ENCODE assay signal across 17 cellular contexts in the genomic region with DNA sequence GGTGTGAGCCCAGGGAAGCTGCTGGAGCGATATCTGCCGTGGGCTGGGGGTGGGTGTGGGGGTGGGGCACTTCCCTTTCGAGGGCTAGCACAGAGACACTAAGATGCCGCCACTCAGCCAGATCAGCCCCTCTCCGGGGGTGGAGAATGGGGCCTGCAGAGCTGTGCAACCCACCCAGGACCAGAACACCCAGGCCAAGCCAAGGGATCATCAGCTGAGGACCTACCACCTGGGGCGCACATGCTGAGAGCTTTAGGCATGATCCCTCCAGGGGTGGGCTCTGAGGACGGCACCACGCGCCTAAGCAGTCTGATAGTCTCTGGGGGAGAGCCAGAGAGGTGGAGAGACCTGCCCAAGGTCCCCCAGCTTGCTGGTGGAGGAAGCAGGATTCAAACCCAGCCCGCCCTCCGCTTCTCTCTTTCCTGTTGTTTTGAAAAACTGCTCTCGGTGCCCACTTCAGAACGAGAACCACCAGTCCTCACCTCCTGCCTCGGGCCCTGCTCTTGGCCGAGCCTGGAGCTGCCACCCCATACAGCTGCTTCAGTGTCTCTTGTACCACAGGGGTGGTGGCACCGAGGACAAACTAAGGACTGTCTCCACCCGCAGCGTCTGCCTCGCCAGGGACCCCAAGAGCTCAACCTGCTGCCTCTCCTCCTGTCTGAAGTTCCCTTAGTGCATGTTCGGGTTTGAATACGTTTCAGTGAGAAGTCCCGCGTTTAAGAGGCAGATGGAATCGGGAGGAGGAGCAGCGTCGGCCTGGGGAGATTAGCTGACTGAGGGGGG. TPM values are rescaled to one million over a fixed set of nuclear protein-coding genes. Genes with fewer than 3 reads are reported as not detected.
A peak's percentile ranks its signal among the peaks of the same experiment; 100 is the strongest.
DNase-seq lines count a peak whose midpoint lies in the region; ATAC-seq and TF ChIP-seq lines count a peak whose summit lies in the region.
"Had no signal": no experiment of that assay in that cellular context is flagged by ENCODE, and none has a peak within 500 bp of the region (broad histone marks: within the 10 kb centered on the region; RNA-seq: fewer than 3 reads in every experiment).

No MANE protein-coding gene starts in this region.

- H3K27ac Mint-ChIP-seq in activated T-cell treated with anti-CD3 and anti-CD28 coated beads, Interleukin-2, amount 50 U/mL, for 24 hours: peak overlapping the region; percentile 88
- peak overlapping the region; percentile 1 for H3K27ac Mint-ChIP-seq in stimulated activated memory B cell treated with anti-CD40 and anti-IgM and Interleukin-4, amounts not matched to agents 10 μg/mL and 1 μg/mL and 100 μg/mL, for 72 hours

- no peak overlapping the region for H3K27ac ChIP-seq in RWPE2 (ENCODE audit: poor library complexity, severe bottlenecking)
- peak overlapping the region; percentile 36 for H3K27ac ChIP-seq in epithelial cell of prostate
- H3K27ac ChIP-seq in gastroesophageal sphincter: no peak overlapping the region
- no peak overlapping the region for H3K27ac ChIP-seq in esophagus muscularis mucosa (replicated peaks in 1 of 4)
- H3K27ac ChIP-seq: adrenal gland, sigmoid colon, SJCRH30 had no signal

- peaks cover 10% of the 10 kb centered on the region for H3K9me3 Mint-ChIP-seq in activated T-cell treated with anti-CD3 and anti-CD28 coated beads, Interleukin-2, amount 50 U/mL, for 24 hours
- peaks cover 6% of the 10 kb centered on the region for H3K9me3 Mint-ChIP-seq in stimulated activated memory B cell treated with anti-CD40 and anti-IgM and Interleukin-4, amounts not matched to agents 10 μg/mL and 1 μg/mL and 100 μg/mL, for 72 hours

- no peak for TF ChIP-seq POLR2A in gastroesophageal sphincter (IDR thresholded peaks at IDR 0.05)
- TF ChIP-seq POLR2A in esophagus muscularis mucosa (IDR thresholded peaks at IDR 0.05; ENCODE audit: low read depth): no peak

- 33 to 71% methylated on average over 3 of the region's 26 CpGs for WGBS in gastroesophageal sphincter (ENCODE audit: low coverage in 1 of 2), 2 donors
- WGBS in esophagus muscularis mucosa: 62% methylated on average over 13 of the region's 26 CpGs

- no peak for TF ChIP-seq CTCF in RWPE2 (IDR thresholded peaks at IDR 0.05; ENCODE audit: poor library complexity, severe bottlenecking)
- TF ChIP-seq CTCF in gastroesophageal sphincter (IDR thresholded peaks at IDR 0.05): no peak
- no peak for TF ChIP-seq CTCF in esophagus muscularis mucosa (IDR thresholded peaks at IDR 0.05)

- DNase-seq in activated T-cell treated with anti-CD3 and anti-CD28 coated beads, Interleukin-2, amount 50 U/mL, for 24 hours: no peak
- no peak for DNase-seq in activated T-cell treated with anti-CD3 and anti-CD28 coated beads, Interleukin-2, amount 50 U/mL, for 48 hours
- DNase-seq in RWPE2 (ENCODE audit: low spot score) (peak; percentile 41), epithelial cell of prostate (ENCODE audit: low read depth, low spot score) (no peak), esophagus muscularis mucosa (ENCODE audit: extremely low spot score) (no peak)
- DNase-seq: adrenal gland; cerebellar nuclear complex; GDM1; MM.1S; sigmoid colon; SJCRH30; stimulated activated CD4-positive, alpha-beta T cell treated with anti-CD3 and anti-CD28 coated beads, Interleukin-4, amount 100 ng/mL, for 24 hours had no signal

- H3K27me3 Mint-ChIP-seq in activated T-cell treated with anti-CD3 and anti-CD28 coated beads, Interleukin-2, amount 50 U/mL, for 24 hours: no peaks in the 10 kb centered on the region
- no peaks in the 10 kb centered on the region for H3K27me3 Mint-ChIP-seq in stimulated activated memory B cell treated with anti-CD40 and anti-IgM and Interleukin-4, amounts not matched to agents 10 μg/mL and 1 μg/mL and 100 μg/mL, for 72 hours

- no peaks in the 10 kb centered on the region for H3K9me3 ChIP-seq in RWPE2 (ENCODE audit: severe bottlenecking)
- peaks cover 0 to 11% (median 0%) of the 10 kb centered on the region in 3 donors for H3K9me3 ChIP-seq in gastroesophageal sphincter
- H3K9me3 ChIP-seq in esophagus muscularis mucosa: peaks cover 0 to 11% (median 8%) of the 10 kb centered on the region in 4 donors
- H3K9me3 ChIP-seq: adrenal gland, SJCRH30 had no signal

- peaks cover 8% of the 10 kb centered on the region for H3K36me3 Mint-ChIP-seq in activated T-cell treated with anti-CD3 and anti-CD28 coated beads, Interleukin-2, amount 50 U/mL, for 24 hours (ENCODE audit: low read depth)
- H3K36me3 Mint-ChIP-seq in stimulated activated memory B cell treated with anti-CD40 and anti-IgM and Interleukin-4, amounts not matched to agents 10 μg/mL and 1 μg/mL and 100 μg/mL, for 72 hours: peaks cover 8% of the 10 kb centered on the region

- intact Hi-C loops in esophagus muscularis mucosa (cut with DNase I): no loop called here

- H3K4me3 Mint-ChIP-seq in activated T-cell treated with anti-CD3 and anti-CD28 coated beads, Interleukin-2, amount 50 U/mL, for 24 hours: peak overlapping the region; percentile 68
- no peak overlapping the region for H3K4me3 Mint-ChIP-seq in stimulated activated memory B cell treated with anti-CD40 and anti-IgM and Interleukin-4, amounts not matched to agents 10 μg/mL and 1 μg/mL and 100 μg/mL, for 72 hours

- ATAC-seq in RWPE2 (ENCODE audit: low read depth) (no peak), gastroesophageal sphincter (no peak), GM18502 (IDR thresholded peaks at IDR 0.05; ENCODE audit: poor library complexity, unreplicated experiment) (no peak)
- ATAC-seq in stimulated activated memory B cell treated with anti-CD40 and anti-IgM and Interleukin-4, amounts not matched to agents 10 μg/mL and 1 μg/mL and 100 μg/mL, for 72 hours: no peak

- peaks cover 91% of the 10 kb centered on the region for H3K4me1 Mint-ChIP-seq in activated T-cell treated with anti-CD3 and anti-CD28 coated beads, Interleukin-2, amount 50 U/mL, for 24 hours (ENCODE audit: low read depth)
- peaks cover 54% of the 10 kb centered on the region for H3K4me1 Mint-ChIP-seq in stimulated activated memory B cell treated with anti-CD40 and anti-IgM and Interleukin-4, amounts not matched to agents 10 μg/mL and 1 μg/mL and 100 μg/mL, for 72 hours

- peaks cover 15% of the 10 kb centered on the region for H3K4me1 ChIP-seq in RWPE2 (ENCODE audit: insufficient read depth, poor library complexity, severe bottlenecking)
- no peaks in the 10 kb centered on the region for H3K4me1 ChIP-seq in gastroesophageal sphincter
- no peaks in the 10 kb centered on the region for H3K4me1 ChIP-seq in esophagus muscularis mucosa
- H3K4me1 ChIP-seq: adrenal gland, sigmoid colon, SJCRH30 had no signal

- no peaks in the 10 kb centered on the region for H3K27me3 ChIP-seq in RWPE2 (ENCODE audit: insufficient read depth, poor library complexity, severe bottlenecking)
- H3K27me3 ChIP-seq in gastroesophageal sphincter: peaks cover 77% of the 10 kb centered on the region
- H3K27me3 ChIP-seq in esophagus muscularis mucosa: peaks cover 0 to 63% (median 3%) of the 10 kb centered on the region in 4 donors
- H3K27me3 ChIP-seq: adrenal gland had no signal

- TF ChIP-seq EP300 in gastroesophageal sphincter (IDR thresholded peaks at IDR 0.05) (no peak), esophagus muscularis mucosa (IDR thresholded peaks at IDR 0.05) (no peak)

- H3K36me3 ChIP-seq in RWPE2 (ENCODE audit: low read depth) (no peaks in the 10 kb centered on the region), gastroesophageal sphincter (no peaks in the 10 kb centered on the region), esophagus muscularis mucosa (no peaks in the 10 kb centered on the region)
- H3K36me3 ChIP-seq: adrenal gland, sigmoid colon, SJCRH30 had no signal

- H3K4me3 ChIP-seq in RWPE2 (ENCODE audit: severe bottlenecking): no peak overlapping the region
- no peak overlapping the region for H3K4me3 ChIP-seq in gastroesophageal sphincter
- H3K4me3 ChIP-seq in esophagus muscularis mucosa: no peak overlapping the region
- H3K4me3 ChIP-seq: adrenal gland, lung, sigmoid colon, SJCRH30 had no signal

RNA-seq across cellular contexts. Expression of gene RUNX3, which starts 39.7 kb away (rescaled TPM):
- total RNA-seq in gastroesophageal sphincter (1 to 10 TPM in 2 of 4 donors, under 1 TPM in 2; 0.62 to 2.0 (median 1.3) TPM), esophagus muscularis mucosa (1 to 10 TPM in 3 of 4 donors, under 1 TPM in 1; 0.91 to 4.4 (median 2.3) TPM)
- total RNA-seq: frontal cortex had no signal
